Comparison of ENCODE assay signal across 10 cellular contexts in the genomic region with DNA sequence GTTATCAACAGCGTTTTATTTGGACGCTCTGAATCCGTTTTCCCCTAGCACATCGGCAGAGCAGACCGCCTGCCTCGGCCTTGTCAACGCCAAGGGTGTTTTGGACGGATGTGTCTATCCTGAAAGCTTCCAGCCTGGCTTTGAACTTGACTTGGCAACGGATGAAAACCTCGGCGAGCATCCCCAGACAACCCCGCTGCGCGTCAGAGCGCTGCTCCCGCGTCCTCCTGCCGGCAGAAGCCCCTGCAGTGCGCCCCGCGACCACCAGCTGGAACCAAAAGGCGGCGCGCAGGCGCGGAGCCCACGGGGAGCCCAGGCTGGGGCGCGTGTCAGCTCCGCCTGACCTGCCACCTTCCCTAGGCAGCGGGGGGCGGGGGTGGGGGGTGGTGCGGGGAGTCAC. TPM values are rescaled to one million over a fixed set of nuclear protein-coding genes. Genes with fewer than 3 reads are reported as not detected.
DNase-seq lines count a peak whose midpoint lies in the region; ATAC-seq and TF ChIP-seq lines count a peak whose summit lies in the region.
"Had no signal": no experiment of that assay in that cellular context is flagged by ENCODE, and none has a peak within 500 bp of the region (broad histone marks: within the 10 kb centered on the region; RNA-seq: fewer than 3 reads in every experiment).

No MANE protein-coding gene starts in this region.

- TF ChIP-seq EP300 in transverse colon (IDR thresholded peaks at IDR 0.05; ENCODE audit: low read depth) = no peak

- no peaks in the 10 kb centered on the region for H3K9me3 ChIP-seq in adipocyte (ENCODE audit: control insufficient read depth, low read length)
- H3K9me3 ChIP-seq in transverse colon = no peaks in the 10 kb centered on the region

- peak overlapping the region; percentile 11 for H3K4me3 ChIP-seq in adipocyte (ENCODE audit: low read length)
- H3K4me3 ChIP-seq in transverse colon = peak overlapping the region in 1 of 4 donors; percentile 37

- peaks cover 16% of the 10 kb centered on the region for H3K4me1 Mint-ChIP-seq in CD14-positive monocyte

- no peak for TF ChIP-seq CTCF in CD14-positive monocyte (IDR thresholded peaks at IDR 0.05)
- TF ChIP-seq CTCF in transverse colon (IDR thresholded peaks at IDR 0.05) = no peak

- H3K9ac ChIP-seq in adipocyte (ENCODE audit: low read length) = no peak overlapping the region

- in situ Hi-C loops in transverse colon (cut with MboI; ENCODE audit: low pct_ligation_motif_present in 1 of 4, low pct_unique_long_range_greater_than_20kb in 1 of 4, low sequenced_read_pairs in 3 of 4) = no loop called here

- no peak overlapping the region for H3K27ac Mint-ChIP-seq in CD14-positive monocyte

- intact Hi-C loops in CD14-positive monocyte (cut with micrococcal nuclease) = no loop called here
- intact Hi-C loops in left ventricle myocardium superior (cut with micrococcal nuclease) = no loop called here
- intact Hi-C loops in posterior vena cava (cut with DNase I) = no loop called here
- intact Hi-C loops in transverse colon (cut with DNase I; ENCODE audit: low total_unique reads) = no loop called here

- TF ChIP-seq POLR2A in transverse colon (IDR thresholded peaks at IDR 0.05) = no peak

- H3K27ac ChIP-seq in transverse colon = no peak overlapping the region

- peaks cover 0 to 3% (median 0%) of the 10 kb centered on the region in 7 donors for H3K9me3 Mint-ChIP-seq in CD14-positive monocyte

- H3K4me1 ChIP-seq in adipocyte (ENCODE audit: control insufficient read depth, insufficient read depth, low read length) (no peaks in the 10 kb centered on the region), transverse colon (peaks cover 0 to 4% (median 2%) of the 10 kb centered on the region in 4 donors)

- peaks cover 10 to 27% (median 20%) of the 10 kb centered on the region in 3 donors for H3K27me3 Mint-ChIP-seq in CD14-positive monocyte (ENCODE audit: low read depth in 3 of 3)

- H3K27me3 ChIP-seq in adipocyte (replicated peaks; ENCODE audit: control insufficient read depth, insufficient read depth, low read length) (peaks cover 17% of the 10 kb centered on the region), transverse colon (peaks cover 7% of the 10 kb centered on the region)

- DNase-seq in CD14-positive monocyte (ENCODE audit: low spot score) = no peak
- DNase-seq in adipocyte (ENCODE audit: low read depth) = no peak
- peak; percentile 74 for DNase-seq in left ventricle myocardium superior
- peak; percentile 80 for DNase-seq in posterior vena cava (ENCODE audit: low spot score)
- DNase-seq in SW 1271 (lab: John Stamatoyannopoulos, UW) = no peak
- no peak for DNase-seq in NCI-H1436 (lab: John Stamatoyannopoulos, UW)
- no peak for DNase-seq in transverse colon
- no peak for DNase-seq in middle frontal gyrus (ENCODE audit: extremely low spot score, low spot score)
- DNase-seq: DND-41, T-helper 9 cell had no signal

- H3K4me3 Mint-ChIP-seq in CD14-positive monocyte = peak overlapping the region; percentile 48 to 82

- H3K36me3 ChIP-seq in adipocyte (ENCODE audit: control insufficient read depth, insufficient read depth, low read length, severe bottlenecking) = no peaks in the 10 kb centered on the region
- no peaks in the 10 kb centered on the region for H3K36me3 ChIP-seq in transverse colon

- ATAC-seq in left ventricle myocardium superior = peak; percentile 92

- peaks cover 0 to 3% of the 10 kb centered on the region in 2 donors for H3K36me3 Mint-ChIP-seq in CD14-positive monocyte

- WGBS in transverse colon (ENCODE audit: low coverage in 1 of 2), 2 donors = 49 to 80% methylated on average over 2 to 33 of the region's 33 CpGs

RNA-seq across cellular contexts. Expression of gene ARL8B, which starts 26.2 kb away (rescaled TPM):
- 100 to 1,000 TPM; 101 to 121 TPM for polyA plus RNA-seq in CD14-positive monocyte
- total RNA-seq in left ventricle myocardium superior = 62.0 TPM
- total RNA-seq in posterior vena cava = 10 to 100 TPM; 63.0 to 65.9 TPM
- total RNA-seq in transverse colon = 10 to 100 TPM; 13.1 to 47.2 (median 31.9) TPM

Comparison
In these comparisons a context has a peak if more than half of its experiments do, and no peak if none do; other contexts are left out.
1. DNase-seq: peak in left ventricle myocardium superior (single experiment) and posterior vena cava (single experiment); none in CD14-positive monocyte (single experiment), adipocyte (single experiment), SW 1271 (0 of 2), NCI-H1436 (single experiment), transverse colon (single experiment) and middle frontal gyrus (single experiment).